ENCODE assay signal across 10 cellular contexts in genomic region chr6:168713839-168714238, GRCh38.
DNase-seq lines count a peak whose midpoint lies in the region; ATAC-seq and TF ChIP-seq lines count a peak whose summit lies in the region.
"Had no signal": no experiment of that assay in that cellular context is flagged by ENCODE, and none has a peak within 500 bp of the region (broad histone marks: within the 10 kb centered on the region; RNA-seq: fewer than 3 reads in every experiment).

No MANE protein-coding gene starts in this region.

- DNase-seq in COLO668 (lab: John Stamatoyannopoulos, UW; ENCODE audit: unreplicated experiment) (peak; percentile 36), HEK293T (ENCODE audit: extremely low spot score) (peak; percentile 44), astrocyte of the cerebellum (ENCODE audit: low read depth) (no peak), right lobe of liver (peak in 1 of 3 donors; percentile 51), caudate nucleus (lab: John Stamatoyannopoulos, UW) (no peak)
- DNase-seq in stimulated activated naive CD8-positive, alpha-beta T cell treated with anti-CD3 and anti-CD28 coated beads, Interleukin-15, Interleukin-2, amounts not matched to agents 100 U/mL and 50 U/mL, for 24 hours = no peak
- DNase-seq: activated CD4-positive, CD25-positive, alpha-beta regulatory T cell; DND-41 had no signal

- peak; percentile 66 to 76 (median 70) for ATAC-seq in right lobe of liver
- no peak for ATAC-seq in stimulated activated naive CD8-positive, alpha-beta T cell treated with anti-CD3 and anti-CD28 coated beads, Interleukin-15, Interleukin-2, amounts not matched to agents 100 U/mL and 50 U/mL, for 24 hours
- ATAC-seq in HG02852 (IDR thresholded peaks at IDR 0.05; ENCODE audit: unreplicated experiment) = no peak
- no peak for ATAC-seq in GM19035 (IDR thresholded peaks at IDR 0.05; ENCODE audit: unreplicated experiment)

- H3K4me1 ChIP-seq in right lobe of liver = no peaks in the 10 kb centered on the region

- H3K4me3 ChIP-seq in astrocyte of the cerebellum (ENCODE audit: low read depth, low read length) (no peak overlapping the region), right lobe of liver (no peak overlapping the region)

- POLR2A ChIA-PET in HEK293T (lab: Yijun Ruan, JAX) = no interaction called here

- peak; percentile 7 for TF ChIP-seq CTCF in astrocyte of the cerebellum (IDR thresholded peaks at IDR 0.05; ENCODE audit: low read depth, low read length, missing control alignments)
- TF ChIP-seq CTCF in right lobe of liver (IDR thresholded peaks at IDR 0.05) = peak; percentile 22 to 42 (median 36)

- in situ Hi-C loops in astrocyte of the cerebellum (cut with HindIII; ENCODE audit: low sequenced_read_pairs) = no loop called here

- intact Hi-C loops in right lobe of liver (cut with DNase I) = no loop called here

- 29% methylated on average over 1 of the region's 3 CpGs for WGBS in right lobe of liver (ENCODE audit: insufficient coverage, low coverage, low lambda C conversion rate, missing lambda C conversion rate)

- no peaks in the 10 kb centered on the region for H3K9me3 ChIP-seq in right lobe of liver

- CTCF ChIA-PET in HEK293T (lab: Yijun Ruan, JAX) = no interaction called here

- H3K36me3 ChIP-seq in right lobe of liver = no peaks in the 10 kb centered on the region

- TF ChIP-seq POLR2A in right lobe of liver (IDR thresholded peaks at IDR 0.05) = no peak

- H3K27ac ChIP-seq in right lobe of liver = no peak overlapping the region
- H3K27ac ChIP-seq in caudate nucleus (ENCODE audit: low read depth, low read length) = no peak overlapping the region

- no peaks in the 10 kb centered on the region for H3K27me3 ChIP-seq in right lobe of liver

TF ChIP-seq in HEK293T, 16 proteins besides CTCF, POLR2A, EP300 and RAD21:
- no peak for TF ChIP-seq BHLHE40 (IDR thresholded peaks at IDR 0.05; ENCODE audit: borderline replicate concordance)

Comparison
In these comparisons a context has a peak if more than half of its experiments do, and no peak if none do; other contexts are left out.
1. DNase-seq: peak in COLO668 (single experiment) and HEK293T (single experiment); none in astrocyte of the cerebellum (single experiment), caudate nucleus (0 of 61) and stimulated activated naive CD8-positive, alpha-beta T cell treated with anti-CD3 and anti-CD28 coated beads, Interleukin-15, Interleukin-2, amounts not matched to agents 100 U/mL and 50 U/mL, for 24 hours (single experiment).
2. ATAC-seq: peak in right lobe of liver (4 of 4); none in stimulated activated naive CD8-positive, alpha-beta T cell treated with anti-CD3 and anti-CD28 coated beads, Interleukin-15, Interleukin-2, amounts not matched to agents 100 U/mL and 50 U/mL, for 24 hours (single experiment), HG02852 (single experiment) and GM19035 (single experiment).